ENCODE assay signal across 7 cellular contexts in genomic region chr14:100587248-100587762, GRCh38. TPM values are rescaled to one million over a fixed set of nuclear protein-coding genes. Genes with fewer than 3 reads are reported as not detected.
A peak's percentile ranks its signal among the peaks of the same experiment; 100 is the strongest.
DNase-seq lines count a peak whose midpoint lies in the region; ATAC-seq and TF ChIP-seq lines count a peak whose summit lies in the region.

BEGAIN (minus strand) TSS chr14:100587417; CDS start chr14:100587290, 127 bp downstream.

- POLR2A ChIA-PET in activated CD8-positive, alpha-beta T cell treated with anti-CD3 and anti-CD28 coated beads, Interleukin-2, amount 10 ng/mL, durations not matched to agents 7 days and 5 days (lab: Charles Lee): no interaction called here

- DNase-seq in HFFc6: no peak
- no peak for DNase-seq in activated CD8-positive, alpha-beta T cell treated with anti-CD3 and anti-CD28 coated beads, Interleukin-2, amount 10 ng/mL, durations not matched to agents 7 days and 5 days
- no peak for DNase-seq in Kasumi-1 (lab: John Stamatoyannopoulos, UW)

- H3K27me3 Mint-ChIP-seq in HFFc6 (ENCODE audit: insufficient read depth): peaks cover 21% of the 10 kb centered on the region
- H3K27me3 Mint-ChIP-seq in activated CD8-positive, alpha-beta T cell treated with anti-CD3 and anti-CD28 coated beads, Interleukin-2, amount 10 ng/mL, durations not matched to agents 7 days and 5 days (ENCODE audit: low read depth): peaks cover 25% of the 10 kb centered on the region

- peaks cover 30 to 53% (median 41%) of the 10 kb centered on the region in 3 donors for H3K27me3 ChIP-seq in skeletal muscle tissue (ENCODE audit: control insufficient read depth in 3 of 3, insufficient read depth in 3 of 3, low read length in 3 of 3)

- no peaks in the 10 kb centered on the region for H3K9me3 ChIP-seq in skeletal muscle tissue (ENCODE audit: control insufficient read depth in 3 of 3, low read length in 3 of 3)

- H3K4me3 Mint-ChIP-seq in HFFc6: peak within 1 kb of the TSS; percentile 51
- peak within 1 kb of the TSS; percentile 59 for H3K4me3 Mint-ChIP-seq in activated CD8-positive, alpha-beta T cell treated with anti-CD3 and anti-CD28 coated beads, Interleukin-2, amount 10 ng/mL, durations not matched to agents 7 days and 5 days

- CTCF ChIA-PET in activated CD8-positive, alpha-beta T cell treated with anti-CD3 and anti-CD28 coated beads, Interleukin-2, amount 10 ng/mL, durations not matched to agents 7 days and 5 days (lab: Charles Lee): interaction anchor here (1.4 kb wide), 1 partner anchor 17 kb away, joined by 4 read pairs; no protein-coding TSS in a partner anchor

- peak within 1 kb of the TSS; percentile 50 for H3K4me3 ChIP-seq in iPS-11a (ENCODE audit: low read depth, low read length)
- peak within 1 kb of the TSS; percentile 31 to 66 (median 49) for H3K4me3 ChIP-seq in skeletal muscle tissue (ENCODE audit: low read length in 3 of 3)

- no peaks in the 10 kb centered on the region for H3K9me3 Mint-ChIP-seq in HFFc6
- H3K9me3 Mint-ChIP-seq in activated CD8-positive, alpha-beta T cell treated with anti-CD3 and anti-CD28 coated beads, Interleukin-2, amount 10 ng/mL, durations not matched to agents 7 days and 5 days (ENCODE audit: insufficient read depth): no peaks in the 10 kb centered on the region

- no peaks in the 10 kb centered on the region for H3K36me3 Mint-ChIP-seq in HFFc6 (ENCODE audit: low read depth)
- H3K36me3 Mint-ChIP-seq in activated CD8-positive, alpha-beta T cell treated with anti-CD3 and anti-CD28 coated beads, Interleukin-2, amount 10 ng/mL, durations not matched to agents 7 days and 5 days (ENCODE audit: low read depth): no peaks in the 10 kb centered on the region

- no peak within 1 kb of the TSS for H3K27ac Mint-ChIP-seq in HFFc6
- no peak within 1 kb of the TSS for H3K27ac Mint-ChIP-seq in activated CD8-positive, alpha-beta T cell treated with anti-CD3 and anti-CD28 coated beads, Interleukin-2, amount 10 ng/mL, durations not matched to agents 7 days and 5 days

- no peaks in the 10 kb centered on the region for H3K36me3 ChIP-seq in skeletal muscle tissue (ENCODE audit: control insufficient read depth in 3 of 3, insufficient read depth in 3 of 3, low read length in 3 of 3)

- no peak within 1 kb of the TSS for H3K9ac ChIP-seq in skeletal muscle tissue (ENCODE audit: low read depth in 1 of 3, low read length in 3 of 3)

- H3K27ac ChIP-seq in skeletal muscle tissue (ENCODE audit: low read depth, low read length): no peak within 1 kb of the TSS

- H3K4me1 ChIP-seq in skeletal muscle tissue (ENCODE audit: control insufficient read depth in 3 of 3, insufficient read depth in 3 of 3, low read length in 3 of 3): peaks cover 3 to 5% (median 4%) of the 10 kb centered on the region in 3 donors

- TF ChIP-seq CTCF in HFFc6 (IDR thresholded peaks at IDR 0.05): no peak

- peak; percentile 6 for ATAC-seq in activated CD8-positive, alpha-beta T cell treated with anti-CD3 and anti-CD28 coated beads, Interleukin-2, amount 10 ng/mL, durations not matched to agents 7 days and 5 days
- ATAC-seq in GM19023 (IDR thresholded peaks at IDR 0.05; ENCODE audit: unreplicated experiment) (no peak), GM19351 (IDR thresholded peaks at IDR 0.05; ENCODE audit: unreplicated experiment) (no peak)

- no peaks in the 10 kb centered on the region for H3K4me1 Mint-ChIP-seq in HFFc6 (ENCODE audit: low read depth)
- peaks cover 3% of the 10 kb centered on the region for H3K4me1 Mint-ChIP-seq in activated CD8-positive, alpha-beta T cell treated with anti-CD3 and anti-CD28 coated beads, Interleukin-2, amount 10 ng/mL, durations not matched to agents 7 days and 5 days (ENCODE audit: low read depth)

RNA-seq across cellular contexts. Expression of gene BEGAIN, which starts in this region (rescaled TPM):
- total RNA-seq in HFFc6 (2021; fragmentation: NEBNext Ultra II Directional; extraction: Animal tissue kit (Norgen Biotek cat#: 25700)): under 1 TPM in 5 of 6 experiments, not detected in 1; 0.05 to 0.20 (median 0.14) TPM
- total RNA-seq in activated CD8-positive, alpha-beta T cell treated with anti-CD3 and anti-CD28 coated beads, Interleukin-2, amount 10 ng/mL, durations not matched to agents 7 days and 5 days: 1 to 10 TPM in 1 of 2 experiments, under 1 TPM in 1; 0.70 to 1.2 TPM
- 1.0 TPM for total RNA-seq in skeletal muscle tissue
